8 cellular contexts compared by ENCODE assay signal in the genomic region with DNA sequence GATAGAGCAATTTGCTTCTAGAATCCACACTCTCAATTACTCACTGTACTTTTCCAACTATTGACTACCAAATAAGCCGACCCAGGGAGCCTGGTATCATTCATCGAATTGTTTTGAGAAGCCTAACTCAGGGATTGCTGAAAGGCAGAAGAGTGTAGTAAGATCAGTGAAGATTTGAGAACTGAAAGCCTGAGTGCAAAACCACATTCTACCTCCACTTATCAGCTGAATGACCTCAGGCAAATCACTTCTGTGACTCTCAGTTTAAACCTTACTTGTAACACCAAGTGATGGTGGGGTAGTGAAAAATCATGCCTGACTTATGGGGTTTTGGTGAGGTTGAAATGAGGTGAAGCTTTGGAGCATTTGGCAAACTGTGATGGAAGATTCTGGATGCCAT.
DNase-seq lines count a peak whose midpoint lies in the region; ATAC-seq, FAIRE-seq and TF ChIP-seq lines count a peak whose summit lies in the region.

No MANE protein-coding gene starts in this region.

- WGBS in small intestine, 3 donors = 75 to 83% (median 82%) methylated on average over 2 of the region's 2 CpGs
- WGBS in GM23248 (ENCODE audit: low coverage in 1 of 2, low lambda C conversion rate in 2 of 2, missing lambda C conversion rate in 2 of 2), 2 experiments = 72 to 82% methylated on average over 2 of the region's 2 CpGs

- in situ Hi-C loops in GM13976 (cut with MboI; ENCODE audit: low sequenced_read_pairs, unreplicated experiment) = loop anchor here (10.0 kb wide), 1 partner anchor 186 kb away; the partner anchor contains the start of gene FUT8
- in situ Hi-C loops in GM23248 (cut with MboI) = loop anchor here (10.0 kb wide), 1 partner anchor 176 kb away; no protein-coding TSS in a partner anchor

- H2AFZ ChIP-seq in GM23248 = no peak overlapping the region

- H3K27ac ChIP-seq in small intestine (ENCODE audit: low read depth in 1 of 2, low read length in 1 of 2) = no peak overlapping the region
- H3K27ac ChIP-seq in GM23248 = no peak overlapping the region

- H3K9me3 ChIP-seq in small intestine (ENCODE audit: control insufficient read depth, low read depth) = no peaks in the 10 kb centered on the region
- no peaks in the 10 kb centered on the region for H3K9me3 ChIP-seq in GM23248 (ENCODE audit: low read depth)

- no peaks in the 10 kb centered on the region for H3K79me2 ChIP-seq in GM23248 (ENCODE audit: insufficient read depth)

- no peaks in the 10 kb centered on the region for H4K20me1 ChIP-seq in GM23248 (ENCODE audit: insufficient read depth)

- H3K9me2 ChIP-seq in GM23248 (ENCODE audit: insufficient read depth) = no peaks in the 10 kb centered on the region

- peaks cover 28% of the 10 kb centered on the region for H3F3A ChIP-seq in GM23248 (ENCODE audit: insufficient read depth)

- peaks cover 0 to 19% of the 10 kb centered on the region in 2 donors for H3K4me1 ChIP-seq in small intestine (ENCODE audit: control insufficient read depth in 2 of 2, insufficient read depth in 1 of 2, low read depth in 1 of 2, low read length in 1 of 2)
- H3K4me1 ChIP-seq in GM23248 (ENCODE audit: insufficient read depth) = peaks cover 40% of the 10 kb centered on the region

- no peaks in the 10 kb centered on the region for H3K27me3 ChIP-seq in small intestine (ENCODE audit: control insufficient read depth in 2 of 2, insufficient read depth in 2 of 2, low read length in 2 of 2)
- H3K27me3 ChIP-seq in GM23248 (replicated peaks; ENCODE audit: insufficient read depth) = no peaks in the 10 kb centered on the region

- DNase-seq in GM13976 (ENCODE audit: low spot score) (peak; percentile 78), germinal center (ENCODE audit: low spot score) (peak; percentile 62), NCI-H1105 (lab: John Stamatoyannopoulos, UW) (no peak), small intestine (no peak), omental fat pad (ENCODE audit: low spot score) (no peak), GM23248 (no peak)

- H3K4me3 ChIP-seq in small intestine (ENCODE audit: low read depth in 1 of 2, low read length in 2 of 2) (no peak overlapping the region), GM23248 (no peak overlapping the region)

- no peak overlapping the region for H3K9ac ChIP-seq in GM23248

- no peaks in the 10 kb centered on the region for H3K36me3 ChIP-seq in small intestine (ENCODE audit: control insufficient read depth in 2 of 2, insufficient read depth in 2 of 2, low read length in 2 of 2)
- no peaks in the 10 kb centered on the region for H3K36me3 ChIP-seq in GM23248 (ENCODE audit: low read depth)

- ATAC-seq in GM21447 (IDR thresholded peaks at IDR 0.05; ENCODE audit: unreplicated experiment) (peak; percentile 81), HG03520 (IDR thresholded peaks at IDR 0.05; ENCODE audit: unreplicated experiment) (peak; percentile 83), omental fat pad (ENCODE audit: low FRiP score) (no peak)

- no peak for FAIRE-seq in small intestine (lab: Jason Lieb, UNC)

- no peak overlapping the region for H3K4me2 ChIP-seq in GM23248 (ENCODE audit: unreplicated experiment)

- no peak for TF ChIP-seq CTCF in GM13976 (IDR thresholded peaks at IDR 0.05; ENCODE audit: borderline replicate concordance, control extremely low read depth, extremely low read depth, insufficient read depth, missing control alignments)
- TF ChIP-seq CTCF in omental fat pad (IDR thresholded peaks at IDR 0.05) = no peak

Comparison
In these comparisons a context has a peak if more than half of its experiments do, and no peak if none do; other contexts are left out.
1. DNase-seq: peak in GM13976 (single experiment) and germinal center (single experiment); none in NCI-H1105 (single experiment), small intestine (single experiment), omental fat pad (single experiment) and GM23248 (single experiment).